Comparison of ENCODE assay signal across 10 cellular contexts in genomic region chr17:31216053-31216751, GRCh38.
A peak's percentile ranks its signal among the peaks of the same experiment; 100 is the strongest.
DNase-seq lines count a peak whose midpoint lies in the region; ATAC-seq and TF ChIP-seq lines count a peak whose summit lies in the region.
"Had no signal": no experiment of that assay in that cellular context is flagged by ENCODE, and none has a peak within 500 bp of the region (broad histone marks: within the 10 kb centered on the region; RNA-seq: fewer than 3 reads in every experiment).

No MANE protein-coding gene starts in this region.

- H3K27ac Mint-ChIP-seq in Calu3 (ENCODE audit: unreplicated experiment): no peak overlapping the region
- H3K27ac Mint-ChIP-seq: stimulated activated naive CD8-positive, alpha-beta T cell treated with anti-CD3 and anti-CD28 coated beads, Interleukin-15, Interleukin-2, amounts not matched to agents 100 ng/mL and 50 ng/mL, for 24 hours had no signal

- H3K27me3 ChIP-seq in cardiac muscle cell: no peaks in the 10 kb centered on the region

- CTCF ChIA-PET in Calu3 (lab: Charles Lee): interaction anchor here (1.1 kb wide), 1 partner anchor 198 kb away, joined by 3 read pairs; no protein-coding TSS in a partner anchor

- ATAC-seq in Right ventricle myocardium superior (ENCODE audit: poor library complexity) (no peak), left lobe of liver (peak; percentile 31), GM21390 (IDR thresholded peaks at IDR 0.05; ENCODE audit: unreplicated experiment) (no peak)

- BruUV-seq in Calu3 (replicated peaks; lab: Mats Ljungman, UMichigan): no TSS peak

- H3K9me3 Mint-ChIP-seq in Calu3 (ENCODE audit: low read depth, unreplicated experiment): no peaks in the 10 kb centered on the region
- H3K9me3 Mint-ChIP-seq: central memory CD8-positive, alpha-beta T cell; stimulated activated naive CD8-positive, alpha-beta T cell treated with anti-CD3 and anti-CD28 coated beads, Interleukin-15, Interleukin-2, amounts not matched to agents 100 ng/mL and 50 ng/mL, for 24 hours had no signal

- H3K27me3 Mint-ChIP-seq in Calu3 (ENCODE audit: unreplicated experiment): no peaks in the 10 kb centered on the region
- H3K27me3 Mint-ChIP-seq: central memory CD8-positive, alpha-beta T cell; stimulated activated naive CD8-positive, alpha-beta T cell treated with anti-CD3 and anti-CD28 coated beads, Interleukin-15, Interleukin-2, amounts not matched to agents 100 ng/mL and 50 ng/mL, for 24 hours had no signal

- no peak overlapping the region for H3K4me3 Mint-ChIP-seq in Calu3 (ENCODE audit: low read depth, unreplicated experiment)
- H3K4me3 Mint-ChIP-seq: central memory CD8-positive, alpha-beta T cell; stimulated activated naive CD8-positive, alpha-beta T cell treated with anti-CD3 and anti-CD28 coated beads, Interleukin-15, Interleukin-2, amounts not matched to agents 100 ng/mL and 50 ng/mL, for 24 hours had no signal

- H3K4me3 ChIP-seq in cardiac muscle cell: no peak overlapping the region
- H3K4me3 ChIP-seq in astrocyte of the spinal cord (ENCODE audit: low read depth, low read length): no peak overlapping the region

- no peak overlapping the region for H3K27ac ChIP-seq in cardiac muscle cell

- TF ChIP-seq CTCF in cardiac muscle cell (IDR thresholded peaks at IDR 0.05; ENCODE audit: low read depth, low read length) (peak; percentile 30), astrocyte of the spinal cord (IDR thresholded peaks at IDR 0.05; ENCODE audit: low read depth, low read length) (no peak), Calu3 (IDR thresholded peaks at IDR 0.05; ENCODE audit: unreplicated experiment) (no peak)

- in situ Hi-C loops in astrocyte of the spinal cord (cut with HindIII; ENCODE audit: low sequenced_read_pairs): no loop called here

- no peaks in the 10 kb centered on the region for H3K9me3 ChIP-seq in cardiac muscle cell (ENCODE audit: low read depth)

- no peaks in the 10 kb centered on the region for H3K4me1 Mint-ChIP-seq in Calu3 (ENCODE audit: low read depth, unreplicated experiment)
- H3K4me1 Mint-ChIP-seq: central memory CD8-positive, alpha-beta T cell had no signal

- H3K36me3 Mint-ChIP-seq in Calu3 (ENCODE audit: insufficient read depth, unreplicated experiment): peaks cover 6% of the 10 kb centered on the region

- intact Hi-C loops in Right ventricle myocardium superior (cut with DNase I): no loop called here
- intact Hi-C loops in Calu3 (cut with micrococcal nuclease; ENCODE audit: unreplicated experiment): loop anchor here (1.0 kb wide), 1 partner anchor 204 kb away; no protein-coding TSS in a partner anchor

- DNase-seq in cardiac muscle cell (ENCODE audit: low read depth in 1 of 2, low spot score in 1 of 2) (peak; percentile 51 to 79), Right ventricle myocardium superior (no peak), NCI-H1694 treated with DMSO at 0.1 percent for 48 hours (lab: John Stamatoyannopoulos, UW) (peak; percentile 51), astrocyte of the spinal cord (ENCODE audit: low read depth, low spot score) (peak; percentile 82), left lobe of liver (ENCODE audit: low spot score) (no peak), Calu3 (no peak), OCI-M2 (lab: John Stamatoyannopoulos, UW; ENCODE audit: unreplicated experiment) (no peak)

- H3K36me3 ChIP-seq in cardiac muscle cell: peaks cover 15% of the 10 kb centered on the region

- no peaks in the 10 kb centered on the region for H3K4me1 ChIP-seq in cardiac muscle cell (ENCODE audit: low read depth)

Comparison
In these comparisons a context has a peak if more than half of its experiments do, and no peak if none do; other contexts are left out.
1. DNase-seq: peak in cardiac muscle cell (2 of 2), NCI-H1694 treated with DMSO at 0.1 percent for 48 hours (single experiment) and astrocyte of the spinal cord (single experiment); none in Right ventricle myocardium superior (single experiment), left lobe of liver (single experiment), Calu3 (single experiment) and OCI-M2 (single experiment).